In genomic region chr7:115635367-115635766, GRCh38 we compare ENCODE assay signal across 27 cellular contexts.
DNase-seq lines count a peak whose midpoint lies in the region; ATAC-seq and TF ChIP-seq lines count a peak whose summit lies in the region.
"Had no signal": no experiment of that assay in that cellular context is flagged by ENCODE, and none has a peak within 500 bp of the region (broad histone marks: within the 10 kb centered on the region; RNA-seq: fewer than 3 reads in every experiment).

No MANE protein-coding gene starts in this region.

- no peaks in the 10 kb centered on the region for H3F3A ChIP-seq in smooth muscle cell (ENCODE audit: low read depth)

- H3K4me3 Mint-ChIP-seq in activated T-cell treated with anti-CD3 and anti-CD28 coated beads, Interleukin-2, amount 50 U/mL, for 72 hours, result no peak overlapping the region
- H3K4me3 Mint-ChIP-seq: activated CD4-positive, alpha-beta T cell treated with anti-CD3 and anti-CD28 coated beads, Interleukin-2, amount 10 ng/mL, durations not matched to agents 7 days and 5 days; activated naive CD4-positive, alpha-beta T cell treated with anti-CD3 and anti-CD28 coated beads, Interleukin-2, amount 50 U/mL, for 24 hours; B cell; H9; nephron; stimulated activated naive CD8-positive, alpha-beta T cell treated with anti-CD3 and anti-CD28 coated beads, Interleukin-15, Interleukin-2, amounts not matched to agents 100 ng/mL and 50 ng/mL, for 24 hours had no signal

- H3K27ac ChIP-seq in fibroblast of lung (ENCODE audit: insufficient read depth, low read length) (no peak overlapping the region), smooth muscle cell (ENCODE audit: low read depth) (no peak overlapping the region)
- H3K27ac ChIP-seq: ascending aorta, pancreas, tibial artery had no signal

- no peaks in the 10 kb centered on the region for H3K27me3 Mint-ChIP-seq in activated T-cell treated with anti-CD3 and anti-CD28 coated beads, Interleukin-2, amount 50 U/mL, for 72 hours (ENCODE audit: low read depth)
- H3K27me3 Mint-ChIP-seq: activated CD4-positive, alpha-beta T cell treated with anti-CD3 and anti-CD28 coated beads, Interleukin-2, amount 10 ng/mL, durations not matched to agents 7 days and 5 days; B cell; stimulated activated naive CD8-positive, alpha-beta T cell treated with anti-CD3 and anti-CD28 coated beads, Interleukin-15, Interleukin-2, amounts not matched to agents 100 ng/mL and 50 ng/mL, for 24 hours had no signal

- H4K20me1 ChIP-seq in fibroblast of lung (ENCODE audit: control insufficient read depth, extremely low read depth, insufficient read depth, low read length) (no peaks in the 10 kb centered on the region), smooth muscle cell (ENCODE audit: low read depth) (no peaks in the 10 kb centered on the region)

- no peaks in the 10 kb centered on the region for H3K9me3 ChIP-seq in fibroblast of lung (ENCODE audit: control insufficient read depth, insufficient read depth, low read depth, low read length)
- no peaks in the 10 kb centered on the region for H3K9me3 ChIP-seq in smooth muscle cell (replicated peaks; ENCODE audit: low read depth)
- H3K9me3 ChIP-seq: ascending aorta, pancreas, tibial artery had no signal

- no peak overlapping the region for H3K4me3 ChIP-seq in fibroblast of lung (replicated peaks in 1 of 4; ENCODE audit: control extremely low read depth in 1 of 4, insufficient read depth in 1 of 4, low read depth in 3 of 4, low read length in 4 of 4)
- H3K4me3 ChIP-seq in smooth muscle cell, result no peak overlapping the region
- H3K4me3 ChIP-seq: ascending aorta, pancreas, tibial artery had no signal

- peaks cover 0 to 2% of the 10 kb centered on the region in 2 donors for H3K9me3 Mint-ChIP-seq in activated T-cell treated with anti-CD3 and anti-CD28 coated beads, Interleukin-2, amount 50 U/mL, for 72 hours
- H3K9me3 Mint-ChIP-seq: activated CD4-positive, alpha-beta T cell treated with anti-CD3 and anti-CD28 coated beads, Interleukin-2, amount 10 ng/mL, durations not matched to agents 7 days and 5 days; activated naive CD4-positive, alpha-beta T cell treated with anti-CD3 and anti-CD28 coated beads, Interleukin-2, amount 50 U/mL, for 24 hours; H9 had no signal

- H3K9ac ChIP-seq in fibroblast of lung (ENCODE audit: insufficient read depth, low read length), result no peak overlapping the region
- H3K9ac ChIP-seq in smooth muscle cell (ENCODE audit: low read depth), result no peak overlapping the region

- no peaks in the 10 kb centered on the region for H3K36me3 Mint-ChIP-seq in activated T-cell treated with anti-CD3 and anti-CD28 coated beads, Interleukin-2, amount 50 U/mL, for 72 hours (ENCODE audit: insufficient read depth in 2 of 2)
- H3K36me3 Mint-ChIP-seq: activated naive CD4-positive, alpha-beta T cell treated with anti-CD3 and anti-CD28 coated beads, Interleukin-2, amount 50 U/mL, for 24 hours had no signal

- no peak for TF ChIP-seq CTCF in fibroblast of lung (conservative IDR thresholded peaks at IDR 0.05 in 1 of 2, IDR thresholded peaks at IDR 0.05 in 1 of 2; ENCODE audit: low read depth in 1 of 2, low read length in 2 of 2)
- TF ChIP-seq CTCF in smooth muscle cell (IDR thresholded peaks at IDR 0.05; ENCODE audit: borderline replicate concordance, insufficient read depth, poor library complexity, severe bottlenecking), result no peak

- H3K27me3 ChIP-seq in fibroblast of lung (ENCODE audit: control insufficient read depth, insufficient read depth, low read length) (no peaks in the 10 kb centered on the region), smooth muscle cell (ENCODE audit: low read depth) (no peaks in the 10 kb centered on the region)
- H3K27me3 ChIP-seq: ascending aorta, pancreas, tibial artery had no signal

- H3K4me1 ChIP-seq in fibroblast of lung (ENCODE audit: control insufficient read depth, extremely low read depth, insufficient read depth, low read length) (peaks cover 8% of the 10 kb centered on the region), smooth muscle cell (ENCODE audit: low read depth) (no peaks in the 10 kb centered on the region)
- H3K4me1 ChIP-seq: ascending aorta had no signal

- H3K27ac Mint-ChIP-seq in activated T-cell treated with anti-CD3 and anti-CD28 coated beads, Interleukin-2, amount 50 U/mL, for 72 hours, result no peak overlapping the region
- H3K27ac Mint-ChIP-seq: activated CD4-positive, alpha-beta T cell treated with anti-CD3 and anti-CD28 coated beads, Interleukin-2, amount 10 ng/mL, durations not matched to agents 7 days and 5 days; activated naive CD4-positive, alpha-beta T cell treated with anti-CD3 and anti-CD28 coated beads, Interleukin-2, amount 50 U/mL, for 24 hours; B cell; H9; nephron; stimulated activated naive CD8-positive, alpha-beta T cell treated with anti-CD3 and anti-CD28 coated beads, Interleukin-15, Interleukin-2, amounts not matched to agents 100 ng/mL and 50 ng/mL, for 24 hours had no signal

- no peaks in the 10 kb centered on the region for H3K79me2 ChIP-seq in fibroblast of lung (ENCODE audit: control insufficient read depth, insufficient read depth, low read length)
- no peaks in the 10 kb centered on the region for H3K79me2 ChIP-seq in smooth muscle cell (ENCODE audit: low read depth)

- no peaks in the 10 kb centered on the region for H3K36me3 ChIP-seq in fibroblast of lung (ENCODE audit: control insufficient read depth, insufficient read depth, low read length)
- no peaks in the 10 kb centered on the region for H3K36me3 ChIP-seq in smooth muscle cell (ENCODE audit: low read depth)
- H3K36me3 ChIP-seq: ascending aorta, pancreas, tibial artery had no signal

- no peaks in the 10 kb centered on the region for H3K4me1 Mint-ChIP-seq in activated T-cell treated with anti-CD3 and anti-CD28 coated beads, Interleukin-2, amount 50 U/mL, for 72 hours (ENCODE audit: low read depth)
- H3K4me1 Mint-ChIP-seq: activated CD4-positive, alpha-beta T cell treated with anti-CD3 and anti-CD28 coated beads, Interleukin-2, amount 10 ng/mL, durations not matched to agents 7 days and 5 days; activated naive CD4-positive, alpha-beta T cell treated with anti-CD3 and anti-CD28 coated beads, Interleukin-2, amount 50 U/mL, for 24 hours; B cell; nephron had no signal

- DNase-seq in EH (ENCODE audit: low read depth) (peak; percentile 16), NCI-H748 (lab: John Stamatoyannopoulos, UW; ENCODE audit: unreplicated experiment) (peak; percentile 54), fibroblast of lung (ENCODE audit: low read depth in 2 of 2) (peak; percentile 3 to 84), smooth muscle cell (lab: John Stamatoyannopoulos, UW; ENCODE audit: unreplicated experiment) (no peak)
- DNase-seq in activated T-cell treated with anti-CD3 and anti-CD28 coated beads, Interleukin-2, amount 50 U/mL, for 72 hours, result no peak
- no peak for DNase-seq in stimulated activated CD4-positive, alpha-beta T cell treated with anti-CD3 and anti-CD28 coated beads, Interleukin-12 subunit alpha, Interleukin-12 subunit beta, amount 100 ng/mL, for 4 hours
- DNase-seq: activated CD4-positive, alpha-beta T cell treated with anti-CD3 and anti-CD28 coated beads, Interleukin-2, amount 10 ng/mL, durations not matched to agents 7 days and 5 days; caudate nucleus; dermis blood vessel endothelial cell; DMS79; H9; islet precursor cell; NCI-H1092; NCI-H187 treated with DMSO at 0.1 percent for 48 hours; pancreas; right cardiac atrium; SIG-M5; SW 1271; T1000; tibial artery had no signal

- H2AFZ ChIP-seq in fibroblast of lung (ENCODE audit: low read length) (no peak overlapping the region), smooth muscle cell (ENCODE audit: low read depth) (peak overlapping the region; percentile 25)

- WGBS in smooth muscle cell (ENCODE audit: low lambda C conversion rate), result 50% methylated on average over 1 of the region's 1 CpG

- ATAC-seq in activated T-cell treated with anti-CD3 and anti-CD28 coated beads, Interleukin-2, amount 50 U/mL, for 72 hours (replicated peaks in 1 of 2), result no peak
- no peak for ATAC-seq in HG02884 (IDR thresholded peaks at IDR 0.05; ENCODE audit: unreplicated experiment)
- ATAC-seq: HepG2, right cardiac atrium had no signal

- H3K4me2 ChIP-seq in fibroblast of lung (ENCODE audit: extremely low read depth, insufficient read depth, low read length) (peak overlapping the region; percentile 63), smooth muscle cell (no peak overlapping the region)

Comparison
In these comparisons a context has a peak if more than half of its experiments do, and no peak if none do; other contexts are left out.
1. DNase-seq: peak in EH (single experiment), NCI-H748 (single experiment) and fibroblast of lung (2 of 2); none in smooth muscle cell (single experiment), activated T-cell treated with anti-CD3 and anti-CD28 coated beads, Interleukin-2, amount 50 U/mL, for 72 hours (0 of 2) and stimulated activated CD4-positive, alpha-beta T cell treated with anti-CD3 and anti-CD28 coated beads, Interleukin-12 subunit alpha, Interleukin-12 subunit beta, amount 100 ng/mL, for 4 hours (single experiment).